In the genomic region with DNA sequence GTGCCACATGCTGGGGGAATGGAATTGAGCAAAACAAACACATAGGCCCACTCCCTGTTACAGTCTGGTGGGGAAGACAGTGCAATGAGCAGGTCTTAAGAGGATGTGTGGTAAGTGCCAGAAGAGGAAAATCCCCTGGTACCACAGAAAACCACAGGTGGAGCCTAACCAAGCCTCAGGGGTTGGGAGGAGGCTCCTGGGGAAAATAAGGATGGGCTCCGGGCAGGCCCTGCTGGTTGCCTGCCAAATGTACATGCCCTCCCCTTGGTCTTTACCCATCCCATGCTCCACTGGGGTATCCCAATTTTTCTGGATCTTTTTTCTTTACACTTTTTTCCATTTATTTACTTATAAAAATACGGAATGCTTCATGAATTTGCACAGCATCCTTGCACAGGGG, we compare ENCODE assay signal across 26 cellular contexts.
"Had no signal": no experiment of that assay in that cellular context is flagged by ENCODE, and none has a peak within 500 bp of the region (broad histone marks: within the 10 kb centered on the region; RNA-seq: fewer than 3 reads in every experiment).

No MANE protein-coding gene starts in this region.

- H3K4me1 ChIP-seq: parathyroid adenoma had no signal

- H3K4me3 ChIP-seq: breast epithelium, lung, thyroid gland, upper lobe of right lung had no signal

- H3K9me3 ChIP-seq: breast epithelium, neutrophil, thyroid gland, upper lobe of right lung had no signal

- H3K4me3 Mint-ChIP-seq: activated CD4-positive, alpha-beta memory T cell treated with anti-CD3 and anti-CD28 coated beads, Interleukin-2, amount 10 ng/mL, durations not matched to agents 7 days and 5 days; activated CD4-positive, alpha-beta T cell treated with anti-CD3 and anti-CD28 coated beads, Interleukin-2, amount 10 ng/mL, durations not matched to agents 24 days and 14 days; activated T-helper 1 cell treated with anti-CD3 and anti-CD28 coated beads, Interleukin-12 subunit alpha, Interleukin-12 subunit beta, Interleukin-2, Interleukin-4 antibody, amounts not matched to agents 30 ng/mL and 10 ng/mL and 1 ng/mL, durations not matched to agents 14 hours and 24 hours and 36 hours; nephron had no signal

- H3K9ac ChIP-seq: parathyroid adenoma had no signal

- H3K9me3 Mint-ChIP-seq: activated CD4-positive, alpha-beta memory T cell treated with anti-CD3 and anti-CD28 coated beads, Interleukin-2, amount 10 ng/mL, durations not matched to agents 7 days and 5 days; activated CD4-positive, alpha-beta T cell treated with anti-CD3 and anti-CD28 coated beads, Interleukin-2, amount 10 ng/mL, durations not matched to agents 24 days and 14 days; activated naive CD4-positive, alpha-beta T cell treated with anti-CD3 and anti-CD28 coated beads, Interleukin-2, amount 50 U/mL, for 72 hours; activated T-helper 1 cell treated with anti-CD3 and anti-CD28 coated beads, Interleukin-12 subunit alpha, Interleukin-12 subunit beta, Interleukin-2, Interleukin-4 antibody, amounts not matched to agents 30 ng/mL and 10 ng/mL and 1 ng/mL, durations not matched to agents 14 hours and 24 hours and 36 hours; nephron had no signal

- H3K27ac ChIP-seq: breast epithelium, foreskin keratinocyte, neutrophil, parathyroid adenoma, thyroid gland, upper lobe of right lung had no signal

- H3K36me3 ChIP-seq: breast epithelium, neutrophil had no signal

- H3K27ac Mint-ChIP-seq: activated CD4-positive, alpha-beta memory T cell treated with anti-CD3 and anti-CD28 coated beads, Interleukin-2, amount 10 ng/mL, durations not matched to agents 7 days and 5 days; activated CD4-positive, alpha-beta T cell treated with anti-CD3 and anti-CD28 coated beads, Interleukin-2, amount 10 ng/mL, durations not matched to agents 24 days and 14 days; activated naive CD4-positive, alpha-beta T cell treated with anti-CD3 and anti-CD28 coated beads, Interleukin-2, amount 50 U/mL, for 72 hours; activated T-helper 1 cell treated with anti-CD3 and anti-CD28 coated beads, Interleukin-12 subunit alpha, Interleukin-12 subunit beta, Interleukin-2, Interleukin-4 antibody, amounts not matched to agents 30 ng/mL and 10 ng/mL and 1 ng/mL, durations not matched to agents 14 hours and 24 hours and 36 hours had no signal

- FAIRE-seq: astrocyte, keratinocyte had no signal

- H3K27me3 ChIP-seq: breast epithelium, foreskin keratinocyte, neutrophil, thyroid gland, upper lobe of right lung had no signal

- H2AFZ ChIP-seq: parathyroid adenoma had no signal

- DNase-seq: activated CD4-positive, alpha-beta memory T cell treated with anti-CD3 and anti-CD28 coated beads, Interleukin-2, amount 10 ng/mL, durations not matched to agents 7 days and 5 days; activated CD4-positive, alpha-beta T cell treated with anti-CD3 and anti-CD28 coated beads, Interleukin-2, amount 10 ng/mL, durations not matched to agents 24 days and 14 days; activated gamma-delta T cell; cerebellar nuclear complex; dermis blood vessel endothelial cell; effector CD8-positive, alpha-beta T cell; erythroblast; foreskin keratinocyte; midbrain; right cardiac atrium; stimulated activated CD4-positive, alpha-beta T cell treated with anti-CD3 and anti-CD28 coated beads, Interleukin-12 subunit alpha, Interleukin-12 subunit beta, amount 100 ng/mL, for 4 hours; stimulated activated CD4-positive, alpha-beta T cell treated with anti-CD3 and anti-CD28 coated beads, Interleukin-4, amount 100 ng/mL, for 4 hours; stimulated activated naive CD8-positive, alpha-beta T cell treated with anti-CD3 and anti-CD28 coated beads, Interleukin-15, Interleukin-2, amounts not matched to agents 100 U/mL and 50 U/mL, for 24 hours; T-helper 2 cell; thyroid gland; upper lobe of right lung had no signal

- H3K27me3 Mint-ChIP-seq: activated CD4-positive, alpha-beta memory T cell treated with anti-CD3 and anti-CD28 coated beads, Interleukin-2, amount 10 ng/mL, durations not matched to agents 7 days and 5 days; activated CD4-positive, alpha-beta T cell treated with anti-CD3 and anti-CD28 coated beads, Interleukin-2, amount 10 ng/mL, durations not matched to agents 24 days and 14 days had no signal

- ATAC-seq: activated CD4-positive, CD25-positive, alpha-beta regulatory T cell treated with anti-CD3 and anti-CD28 coated beads, Interleukin-2, amount 50 U/mL, for 24 hours; activated naive CD4-positive, alpha-beta T cell treated with anti-CD3 and anti-CD28 coated beads, Interleukin-2, amount 50 U/mL, for 72 hours; foreskin keratinocyte; right cardiac atrium; stimulated activated naive CD8-positive, alpha-beta T cell treated with anti-CD3 and anti-CD28 coated beads, Interleukin-15, Interleukin-2, amounts not matched to agents 100 U/mL and 50 U/mL, for 24 hours had no signal
